17 cellular contexts compared by ENCODE assay signal in genomic region chr16:57263585-57264351, GRCh38. TPM values are rescaled to one million over a fixed set of nuclear protein-coding genes. Genes with fewer than 3 reads are reported as not detected.
DNase-seq lines count a peak whose midpoint lies in the region; ATAC-seq and TF ChIP-seq lines count a peak whose summit lies in the region.
"Had no signal": no experiment of that assay in that cellular context is flagged by ENCODE, and none has a peak within 500 bp of the region (broad histone marks: within the 10 kb centered on the region; RNA-seq: fewer than 3 reads in every experiment).

No MANE protein-coding gene starts in this region.

- POLR2A ChIA-PET in CD4-positive, alpha-beta memory T cell (lab: Charles Lee; ENCODE audit: partially characterized antibody): interaction anchor here (0.8 kb wide), 1 partner anchor 19 kb away, joined by 3 read pairs; the partner anchor contains the start of gene ARL2BP

- H3K4me1 ChIP-seq in Peyer's patch (peaks cover 0 to 35% (median 11%) of the 10 kb centered on the region in 4 donors), left lung (peaks cover 18 to 48% of the 10 kb centered on the region in 2 donors), gastrocnemius medialis (no peaks in the 10 kb centered on the region)
- peaks cover 45% of the 10 kb centered on the region for H3K4me1 ChIP-seq in CD4-positive, alpha-beta memory T cell (ENCODE audit: insufficient read depth, low read length)

- H3K36me3 ChIP-seq in Peyer's patch (peaks cover 0 to 3% (median 0%) of the 10 kb centered on the region in 3 donors), left lung (no peaks in the 10 kb centered on the region), gastrocnemius medialis (no peaks in the 10 kb centered on the region)
- H3K36me3 ChIP-seq in CD4-positive, alpha-beta memory T cell (ENCODE audit: insufficient read depth, low read length): no peaks in the 10 kb centered on the region
- H3K36me3 ChIP-seq: right atrium auricular region had no signal

- H3K27ac ChIP-seq in Peyer's patch (peak overlapping the region in 1 of 4 donors; percentile 96), caudate nucleus (ENCODE audit: low read depth, low read length) (peak overlapping the region; percentile 91), left lung (peak overlapping the region; percentile 74 to 83), gastrocnemius medialis (no peak overlapping the region)
- no peak overlapping the region for H3K27ac ChIP-seq in CD4-positive, alpha-beta memory T cell (ENCODE audit: low read depth, low read length)

- TF ChIP-seq POLR2A in Peyer's patch (IDR thresholded peaks at IDR 0.05) (no peak), gastrocnemius medialis (IDR thresholded peaks at IDR 0.05) (no peak)

- TF ChIP-seq CTCF in Peyer's patch (IDR thresholded peaks at IDR 0.05) (no peak), left lung (IDR thresholded peaks at IDR 0.05) (no peak), gastrocnemius medialis (IDR thresholded peaks at IDR 0.05 in 4 of 5, conservative IDR thresholded peaks at IDR 0.05 in 1 of 5) (no peak)

- peak overlapping the region; percentile 7 for H3K27ac Mint-ChIP-seq in stimulated activated memory B cell treated with anti-CD40 and anti-IgM and Interleukin-4, amounts not matched to agents 10 μg/mL and 1 μg/mL and 100 μg/mL, for 72 hours
- peak overlapping the region in 2 of 7 donors; percentile 22 to 47 for H3K27ac Mint-ChIP-seq in CD4-positive, alpha-beta memory T cell
- H3K27ac Mint-ChIP-seq: activated CD4-positive, alpha-beta T cell treated with anti-CD3 and anti-CD28 coated beads, Interleukin-2, amount 10 ng/mL, durations not matched to agents 24 days and 14 days had no signal

- H3K9me3 Mint-ChIP-seq in stimulated activated memory B cell treated with anti-CD40 and anti-IgM and Interleukin-4, amounts not matched to agents 10 μg/mL and 1 μg/mL and 100 μg/mL, for 72 hours: no peaks in the 10 kb centered on the region
- H3K9me3 Mint-ChIP-seq in CD4-positive, alpha-beta memory T cell: no peaks in the 10 kb centered on the region
- H3K9me3 Mint-ChIP-seq: activated CD4-positive, alpha-beta T cell treated with anti-CD3 and anti-CD28 coated beads, Interleukin-2, amount 10 ng/mL, durations not matched to agents 24 days and 14 days; stimulated activated effector memory CD8-positive, alpha-beta T cell treated with anti-CD3 and anti-CD28 coated beads, Interleukin-12 subunit alpha, Interleukin-12 subunit beta, amount 100 ng/mL, for 72 hours had no signal

- no peaks in the 10 kb centered on the region for H3K27me3 Mint-ChIP-seq in stimulated activated memory B cell treated with anti-CD40 and anti-IgM and Interleukin-4, amounts not matched to agents 10 μg/mL and 1 μg/mL and 100 μg/mL, for 72 hours
- no peaks in the 10 kb centered on the region for H3K27me3 Mint-ChIP-seq in CD4-positive, alpha-beta memory T cell
- H3K27me3 Mint-ChIP-seq: activated CD4-positive, alpha-beta T cell treated with anti-CD3 and anti-CD28 coated beads, Interleukin-2, amount 10 ng/mL, durations not matched to agents 24 days and 14 days had no signal

- no peak for ATAC-seq in left lung
- no peak for ATAC-seq in stimulated activated memory B cell treated with anti-CD40 and anti-IgM and Interleukin-4, amounts not matched to agents 10 μg/mL and 1 μg/mL and 100 μg/mL, for 72 hours
- ATAC-seq in gastrocnemius medialis: no peak
- no peak for ATAC-seq in HG03045 (IDR thresholded peaks at IDR 0.05; ENCODE audit: unreplicated experiment)
- ATAC-seq: mucosa of descending colon; stimulated activated effector memory CD8-positive, alpha-beta T cell treated with anti-CD3 and anti-CD28 coated beads, Interleukin-12 subunit alpha, Interleukin-12 subunit beta, amount 100 ng/mL, for 72 hours had no signal

- H3K4me3 ChIP-seq in Peyer's patch: no peak overlapping the region
- H3K4me3 ChIP-seq in left lung: no peak overlapping the region
- no peak overlapping the region for H3K4me3 ChIP-seq in CD4-positive, alpha-beta memory T cell (ENCODE audit: low read length in 2 of 2)
- H3K4me3 ChIP-seq in gastrocnemius medialis: no peak overlapping the region
- H3K4me3 ChIP-seq: mucosa of descending colon, right atrium auricular region had no signal

- intact Hi-C loops in left lung (cut with DNase I): no loop called here
- intact Hi-C loops in CD4-positive, alpha-beta memory T cell (cut with micrococcal nuclease): no loop called here
- intact Hi-C loops in gastrocnemius medialis (cut with DNase I; ENCODE audit: low total_unique reads): no loop called here

- in situ Hi-C loops in gastrocnemius medialis (cut with MboI; ENCODE audit: low sequenced_read_pairs in 4 of 4): no loop called here

- CTCF ChIA-PET in CD4-positive, alpha-beta memory T cell (lab: Charles Lee; ENCODE audit: partially characterized antibody): no interaction called here

- H3K36me3 Mint-ChIP-seq in stimulated activated memory B cell treated with anti-CD40 and anti-IgM and Interleukin-4, amounts not matched to agents 10 μg/mL and 1 μg/mL and 100 μg/mL, for 72 hours: no peaks in the 10 kb centered on the region
- no peaks in the 10 kb centered on the region for H3K36me3 Mint-ChIP-seq in CD4-positive, alpha-beta memory T cell
- H3K36me3 Mint-ChIP-seq: stimulated activated effector memory CD8-positive, alpha-beta T cell treated with anti-CD3 and anti-CD28 coated beads, Interleukin-12 subunit alpha, Interleukin-12 subunit beta, amount 100 ng/mL, for 72 hours had no signal

- no peak overlapping the region for H3K4me3 Mint-ChIP-seq in stimulated activated memory B cell treated with anti-CD40 and anti-IgM and Interleukin-4, amounts not matched to agents 10 μg/mL and 1 μg/mL and 100 μg/mL, for 72 hours
- H3K4me3 Mint-ChIP-seq in CD4-positive, alpha-beta memory T cell: no peak overlapping the region
- H3K4me3 Mint-ChIP-seq: activated CD4-positive, alpha-beta T cell treated with anti-CD3 and anti-CD28 coated beads, Interleukin-2, amount 10 ng/mL, durations not matched to agents 24 days and 14 days; stimulated activated effector memory CD8-positive, alpha-beta T cell treated with anti-CD3 and anti-CD28 coated beads, Interleukin-12 subunit alpha, Interleukin-12 subunit beta, amount 100 ng/mL, for 72 hours had no signal

- H3K27me3 ChIP-seq in Peyer's patch (no peaks in the 10 kb centered on the region), left lung (no peaks in the 10 kb centered on the region), gastrocnemius medialis (no peaks in the 10 kb centered on the region)
- H3K27me3 ChIP-seq in CD4-positive, alpha-beta memory T cell (ENCODE audit: insufficient read depth, low read length): no peaks in the 10 kb centered on the region
- H3K27me3 ChIP-seq: right atrium auricular region had no signal

- H3K9me3 ChIP-seq in Peyer's patch (no peaks in the 10 kb centered on the region), left lung (no peaks in the 10 kb centered on the region), gastrocnemius medialis (no peaks in the 10 kb centered on the region)
- no peaks in the 10 kb centered on the region for H3K9me3 ChIP-seq in CD4-positive, alpha-beta memory T cell (ENCODE audit: control insufficient read depth in 1 of 2, low read length in 2 of 2)
- H3K9me3 ChIP-seq: mucosa of descending colon, right atrium auricular region had no signal

- peak in 2 of 3 donors; percentile 37 to 40 for DNase-seq in Peyer's patch
- DNase-seq in caudate nucleus (lab: John Stamatoyannopoulos, UW): no peak
- peak in 1 of 2 donors; percentile 24 for DNase-seq in left lung
- DNase-seq in CD4-positive, alpha-beta memory T cell: no peak
- no peak for DNase-seq in gastrocnemius medialis
- no peak for DNase-seq in NCI-H69 (lab: John Stamatoyannopoulos, UW)
- DNase-seq: activated CD4-positive, alpha-beta T cell treated with anti-CD3 and anti-CD28 coated beads, Interleukin-2, amount 10 ng/mL, durations not matched to agents 24 days and 14 days; activated gamma-delta T cell; mucosa of descending colon; NCI-H1694 treated with DMSO at 0.1 percent for 48 hours; NCI-H446; NK-92 treated with Interleukin-12 subunit alpha and Interleukin-12 subunit beta, amount 100 ng/mL, for 24 hours; trophoblast cell had no signal

- H3K4me1 Mint-ChIP-seq in stimulated activated memory B cell treated with anti-CD40 and anti-IgM and Interleukin-4, amounts not matched to agents 10 μg/mL and 1 μg/mL and 100 μg/mL, for 72 hours: peaks cover 12% of the 10 kb centered on the region
- peaks cover 22 to 51% (median 31%) of the 10 kb centered on the region in 4 donors for H3K4me1 Mint-ChIP-seq in CD4-positive, alpha-beta memory T cell

RNA-seq across cellular contexts. Expression of gene ARL2BP, which starts 18.7 kb away (rescaled TPM):
- total RNA-seq in Peyer's patch (10 to 100 TPM; 25.2 to 55.3 (median 31.5) TPM), left lung (10 to 100 TPM; 51.4 to 69.3 TPM), gastrocnemius medialis (10 to 100 TPM; 25.5 to 52.6 (median 44.5) TPM)
- 10 to 100 TPM; 48.0 to 49.1 TPM for total RNA-seq in CD4-positive, alpha-beta memory T cell
- polyA plus RNA-seq in CD4-positive, alpha-beta memory T cell: 100 to 1,000 TPM; 130 to 181 TPM

RNA-seq across cellular contexts. Expression of gene PLLP, which starts 20.7 kb away (rescaled TPM):
- total RNA-seq in Peyer's patch: 100 to 1,000 TPM in 3 of 4 donors, 1 to 10 TPM in 1; 1.7 to 152 (median 126) TPM
- total RNA-seq in left lung: 10 to 100 TPM; 50.6 to 70.6 TPM
- total RNA-seq in CD4-positive, alpha-beta memory T cell: 1 to 10 TPM; 1.6 to 2.4 TPM
- polyA plus RNA-seq in CD4-positive, alpha-beta memory T cell: 1 to 10 TPM; 1.6 to 2.2 TPM
- total RNA-seq in gastrocnemius medialis: 1 to 10 TPM; 1.2 to 6.2 (median 4.7) TPM
- total RNA-seq: activated CD4-positive, alpha-beta T cell treated with anti-CD3 and anti-CD28 coated beads, Interleukin-2, amount 10 ng/mL, durations not matched to agents 24 days and 14 days had no signal

Comparison
In these comparisons a context has a peak if more than half of its experiments do, and no peak if none do; other contexts are left out.
1. DNase-seq: peak in Peyer's patch (2 of 3); none in caudate nucleus (0 of 61), CD4-positive, alpha-beta memory T cell (0 of 5), gastrocnemius medialis (0 of 2) and NCI-H69 (single experiment).
2. H3K27ac ChIP-seq: peak in caudate nucleus (single experiment) and left lung (2 of 2); none in CD4-positive, alpha-beta memory T cell (single experiment) and gastrocnemius medialis (0 of 4).